9 cellular contexts compared by ENCODE assay signal in the genomic region with DNA sequence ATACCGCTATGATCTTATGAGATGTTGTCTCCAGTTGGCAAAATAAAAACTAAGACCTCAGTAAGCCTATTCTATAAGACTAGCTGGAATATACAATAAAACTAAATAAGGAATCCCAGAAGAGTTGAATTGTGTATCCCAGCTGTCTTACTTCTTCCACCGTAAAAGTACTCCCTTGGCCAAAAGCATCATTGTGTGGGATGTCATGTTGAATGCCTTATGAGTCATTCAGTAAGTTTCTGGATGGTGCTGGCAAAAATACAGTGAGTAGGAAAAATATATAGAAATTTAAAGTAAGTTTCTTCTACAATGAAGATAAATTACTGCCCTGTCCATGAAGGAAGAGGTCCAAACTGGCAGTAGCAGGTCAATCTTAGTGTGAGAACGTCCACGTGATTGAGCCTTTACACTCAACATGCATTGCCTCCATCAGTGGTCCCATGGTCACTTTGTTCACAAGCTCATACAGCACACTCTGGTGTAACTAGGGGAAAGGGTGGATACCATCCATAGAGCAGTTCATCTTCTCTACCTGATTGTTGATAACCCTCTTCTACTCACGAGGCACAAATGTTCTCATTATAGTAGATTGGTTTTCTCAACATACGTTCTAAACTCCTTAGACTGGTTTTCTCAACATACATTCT. TPM values are rescaled to one million over a fixed set of nuclear protein-coding genes. Genes with fewer than 3 reads are reported as not detected.
DNase-seq lines count a peak whose midpoint lies in the region; ATAC-seq and TF ChIP-seq lines count a peak whose summit lies in the region.
"Had no signal": no experiment of that assay in that cellular context is flagged by ENCODE, and none has a peak within 500 bp of the region (broad histone marks: within the 10 kb centered on the region; RNA-seq: fewer than 3 reads in every experiment).

No MANE protein-coding gene starts in this region.

- no peak overlapping the region for H3K27ac ChIP-seq in PC-3 (ENCODE audit: low read length)
- H3K27ac ChIP-seq: SJSA1 had no signal

- peaks cover 13% of the 10 kb centered on the region for H3K4me1 ChIP-seq in PC-3 (ENCODE audit: insufficient read depth, low read length)
- H3K4me1 ChIP-seq: SJSA1 had no signal

- H3K36me3 ChIP-seq in PC-3 (ENCODE audit: low read depth, low read length) (no peaks in the 10 kb centered on the region), H7 (replicated peaks; ENCODE audit: control insufficient read depth, insufficient read depth, low read length) (no peaks in the 10 kb centered on the region)
- H3K36me3 ChIP-seq: SJSA1 had no signal

- no TSS peak for BruUV-seq in PC-3 (replicated peaks; lab: Mats Ljungman, UMichigan)

- peak; percentile 24 for DNase-seq in AG04449 (ENCODE audit: low read depth, low spot score)
- DNase-seq in PC-3, result peak; percentile 41
- no peak for DNase-seq in GM13977 (ENCODE audit: low spot score)
- no peak for DNase-seq in H7
- DNase-seq in NCI-H82 treated with DMSO at 0.1 percent for 48 hours (lab: John Stamatoyannopoulos, UW; ENCODE audit: unreplicated experiment), result no peak

- H3F3A ChIP-seq in PC-3 (ENCODE audit: low read length, unreplicated experiment), result no peaks in the 10 kb centered on the region

- no peak overlapping the region for H3K9ac ChIP-seq in PC-3 (ENCODE audit: low read length)

- H3K9me2 ChIP-seq in PC-3 (replicated peaks; ENCODE audit: low read length), result no peaks in the 10 kb centered on the region

- H3K4me3 ChIP-seq in AG04449 (ENCODE audit: low read depth, low read length), result no peak overlapping the region
- no peak overlapping the region for H3K4me3 ChIP-seq in PC-3 (ENCODE audit: low read length)
- H3K4me3 ChIP-seq in H7 (ENCODE audit: insufficient read depth, low read depth, low read length), result no peak overlapping the region
- H3K4me3 ChIP-seq: SJSA1 had no signal

- peak; percentile 22 for ATAC-seq in GM18861 (IDR thresholded peaks at IDR 0.05; ENCODE audit: unreplicated experiment)
- no peak for ATAC-seq in PC-3
- ATAC-seq in esophagus mucosa, result peak; percentile 8
- ATAC-seq in GM21786 (IDR thresholded peaks at IDR 0.05; ENCODE audit: unreplicated experiment), result no peak

- CTCF ChIA-PET in AG04449 (lab: Yijun Ruan, JAX) (interaction anchor here (0.6 to 2.0 kb wide), 11 partner anchors 8 to 154 kb away, joined by 3 to 9 read pairs (median 5); a partner anchor contains a TSS), PC-3 (lab: Charles Lee) (interaction anchor here (0.6 kb wide), 1 partner anchor 14 kb away, joined by 6 read pairs; a partner anchor contains a TSS)

- no peaks in the 10 kb centered on the region for H3K27me3 ChIP-seq in PC-3 (ENCODE audit: low read length)
- no peaks in the 10 kb centered on the region for H3K27me3 ChIP-seq in H7 (ENCODE audit: control insufficient read depth, insufficient read depth, low read length)

- peak overlapping the region; percentile 49; the same call in 1 of the 2 replicates for H2AFZ ChIP-seq in PC-3 (ENCODE audit: low read length)

- H3K4me2 ChIP-seq in PC-3 (ENCODE audit: low read length), result no peak overlapping the region

- no peaks in the 10 kb centered on the region for H3K79me2 ChIP-seq in PC-3 (ENCODE audit: low read length)

- in situ Hi-C loops in GM13977 (cut with MboI; ENCODE audit: low pct_unique_long_range_greater_than_20kb, low sequenced_read_pairs, unreplicated experiment), result no loop called here

- intact Hi-C loops in PC-3 (cut with micrococcal nuclease), result no loop called here

- H3K9me3 ChIP-seq in PC-3 (ENCODE audit: low read length), result no peaks in the 10 kb centered on the region
- H3K9me3 ChIP-seq: SJSA1 had no signal

- TF ChIP-seq CTCF in AG04449 (IDR thresholded peaks at IDR 0.05; ENCODE audit: insufficient read depth, low read length, missing control alignments) (no peak), PC-3 (conservative IDR thresholded peaks at IDR 0.05; ENCODE audit: low read depth, low read length) (no peak), GM13977 (IDR thresholded peaks at IDR 0.05; ENCODE audit: extremely low read depth, insufficient read depth, missing control alignments) (no peak)

- H4K20me1 ChIP-seq in PC-3 (ENCODE audit: low read length), result no peaks in the 10 kb centered on the region

- POLR2A ChIA-PET in AG04449 (lab: Yijun Ruan, JAX) (no interaction called here), PC-3 (lab: Charles Lee; ENCODE audit: unreplicated experiment) (no interaction called here)

RNA-seq across cellular contexts. Expression of a gene that starts 13.7 kb away (rescaled TPM):
- 8.2 and 8.9 TPM in 2 replicates for total RNA-seq in PC-3 (2014; rRNA removed)
- 5.0 TPM for total RNA-seq in esophagus mucosa
- 8.1 and 14.5 TPM in 2 replicates for total RNA-seq in H7 (2014; rRNA removed; shearing (Covaris generic))

RNA-seq across cellular contexts. Expression of a gene that starts 44.2 kb away (rescaled TPM):
- total RNA-seq in PC-3 (2014; rRNA removed), result 23.1 and 40.5 TPM in 2 replicates
- total RNA-seq in esophagus mucosa, result 18.3 TPM
- total RNA-seq in H7 (2014; rRNA removed; shearing (Covaris generic)), result 17.3 and 18.4 TPM in 2 replicates

Comparison
In these comparisons a context has a peak if more than half of its experiments do, and no peak if none do; other contexts are left out.
1. DNase-seq: peak in AG04449 (single experiment) and PC-3 (single experiment); none in GM13977 (single experiment), H7 (single experiment) and NCI-H82 treated with DMSO at 0.1 percent for 48 hours (single experiment).
2. ATAC-seq: peak in GM18861 (single experiment) and esophagus mucosa (single experiment); none in PC-3 (single experiment) and GM21786 (single experiment).